In the genomic region with DNA sequence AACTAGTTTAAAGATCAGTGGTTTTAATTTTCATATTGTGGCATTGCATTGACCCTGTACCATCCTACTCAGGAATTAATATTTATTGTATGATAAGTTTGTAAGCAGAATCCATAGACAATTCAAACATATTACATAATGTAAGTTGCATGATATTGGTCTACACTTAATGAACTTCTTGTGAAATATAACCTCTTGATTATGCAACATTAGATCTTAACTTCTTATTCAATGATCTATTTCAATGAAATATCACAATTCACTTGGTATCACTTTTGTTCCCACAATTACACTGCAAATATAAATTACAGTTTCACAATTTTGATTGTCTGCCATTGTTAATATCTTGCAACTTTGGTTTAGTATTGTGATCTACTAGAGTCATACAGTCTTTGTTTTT, we compare ENCODE assay signal across 33 cellular contexts. TPM values are rescaled to one million over a fixed set of nuclear protein-coding genes. Genes with fewer than 3 reads are reported as not detected.
"Had no signal": no experiment of that assay in that cellular context is flagged by ENCODE, and none has a peak within 500 bp of the region (broad histone marks: within the 10 kb centered on the region; RNA-seq: fewer than 3 reads in every experiment).

No MANE protein-coding gene starts in this region.

- DNase-seq: colonic mucosa; cortex of kidney; effector CD8-positive, alpha-beta T cell; effector memory CD8-positive, alpha-beta T cell; endodermal cell; erythroblast; esophagus squamous epithelium; foreskin fibroblast; foreskin melanocyte; gastrocnemius medialis; glutamatergic neuron; head of caudate nucleus; heart right ventricle; hippocampal formation; left cardiac atrium; left lung; left ventricle myocardium superior; lower lobe of right lung; mesenchymal stem cell; mucosa of descending colon; naive B cell had no signal

- ATAC-seq: effector memory CD8-positive, alpha-beta T cell; esophagus mucosa; gastrocnemius medialis; heart right ventricle; left cardiac atrium; left lung; left ventricle myocardium superior; lower lobe of right lung; mucosa of descending colon had no signal

- H3K4me1 ChIP-seq: colonic mucosa, esophagus squamous epithelium, gastrocnemius medialis, heart right ventricle, left lung, lower lobe of right lung had no signal

- H3K27ac ChIP-seq: colonic mucosa, epithelial cell of prostate, esophagus squamous epithelium, gastrocnemius medialis, heart right ventricle, left lung, lower lobe of right lung had no signal

- H3K9me3 ChIP-seq: colonic mucosa, esophagus squamous epithelium, gastrocnemius medialis, heart right ventricle, lower lobe of right lung, mucosa of descending colon had no signal

- H3K27me3 ChIP-seq: colonic mucosa, esophagus squamous epithelium, gastrocnemius medialis, heart right ventricle, left lung had no signal

- H3K4me3 ChIP-seq: colonic mucosa, esophagus squamous epithelium, gastrocnemius medialis, heart right ventricle, left lung, lower lobe of right lung, mucosa of descending colon had no signal

- H3K36me3 ChIP-seq: colonic mucosa, esophagus squamous epithelium, gastrocnemius medialis, heart right ventricle, left lung, lower lobe of right lung had no signal

- FAIRE-seq: endometrium, islet of Langerhans, keratinocyte had no signal

RNA-seq across cellular contexts. Expression of a gene that starts 44.0 kb away (rescaled TPM):
- total RNA-seq: colonic mucosa, dermis microvascular lymphatic vessel endothelial cell, esophagus mucosa, esophagus squamous epithelium, gastrocnemius medialis, glomerular endothelial cell, kidney epithelial cell, left ventricle myocardium superior, lower leg skin, lower lobe of right lung, lung microvascular endothelial cell, mesenteric fat pad, myocyte had no signal
- polyA plus RNA-seq: heart right ventricle, keratinocyte had no signal
